24 cellular contexts compared by ENCODE assay signal in the genomic region with DNA sequence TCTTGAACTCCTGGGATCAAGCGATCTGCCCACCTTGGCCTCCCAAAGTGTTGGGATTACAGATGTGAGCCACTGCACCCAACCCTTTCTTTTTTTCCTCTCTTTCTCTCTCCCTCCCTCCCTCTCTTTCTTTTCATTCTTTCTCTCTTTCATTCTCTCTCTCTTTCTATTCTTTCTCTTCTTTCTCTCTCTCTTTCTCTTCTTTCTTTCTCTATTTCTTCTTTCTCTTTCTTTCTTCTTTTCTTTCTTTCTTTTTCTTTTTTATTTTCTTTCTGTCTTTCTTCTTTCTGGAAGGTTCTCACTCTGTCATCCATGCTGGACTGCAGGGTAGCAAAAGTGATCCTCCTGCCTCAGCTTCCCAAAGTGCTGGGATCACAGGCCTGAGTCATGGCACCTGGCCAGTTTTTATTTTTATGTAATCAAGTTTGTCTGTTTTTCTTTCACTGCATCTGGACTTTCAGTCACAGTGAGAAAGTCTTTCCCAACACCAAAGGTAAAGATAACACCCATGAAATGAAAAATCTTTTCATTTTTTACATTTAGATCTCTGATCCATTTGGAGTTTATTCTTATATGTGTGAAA.
"Had no signal": no experiment of that assay in that cellular context is flagged by ENCODE, and none has a peak within 500 bp of the region (broad histone marks: within the 10 kb centered on the region; RNA-seq: fewer than 3 reads in every experiment).

No MANE protein-coding gene starts in this region.

- H3K4me1 ChIP-seq: left ventricle myocardium inferior, right atrium auricular region, right lobe of liver, stomach, testis, transverse colon, upper lobe of left lung had no signal

- H3K4me3 ChIP-seq: hepatocyte, left ventricle myocardium inferior, mucosa of descending colon, ovary, right atrium auricular region, right lobe of liver, smooth muscle cell, stomach, testis, thyroid gland, transverse colon, upper lobe of left lung had no signal

- H3K27me3 ChIP-seq: hepatocyte, ovary, right atrium auricular region, right lobe of liver, stomach, testis, thyroid gland, transverse colon, upper lobe of left lung had no signal

- ATAC-seq: mucosa of descending colon; naive thymus-derived CD4-positive, alpha-beta T cell; natural killer cell treated with Interleukin-12 subunit alpha and Interleukin-12 subunit beta and Interleukin-15 and Interleukin-18, amount 100 ng/mL, for 72 hours; right lobe of liver; stimulated activated naive B cell treated with anti-CD40 and anti-IgM and Interleukin-4, amounts not matched to agents 10 μg/mL and 1 μg/mL and 100 μg/mL, for 72 hours; stimulated activated naive CD8-positive, alpha-beta T cell treated with anti-CD3 and anti-CD28 coated beads, Interleukin-15, Interleukin-2, amounts not matched to agents 100 U/mL and 50 U/mL, for 24 hours had no signal

- H3K36me3 Mint-ChIP-seq: memory B cell; naive thymus-derived CD4-positive, alpha-beta T cell; natural killer cell treated with Interleukin-12 subunit alpha and Interleukin-12 subunit beta and Interleukin-15 and Interleukin-18, amount 100 ng/mL, for 72 hours; stimulated activated naive B cell treated with anti-CD40 and anti-IgM and Interleukin-4, amounts not matched to agents 10 μg/mL and 1 μg/mL and 100 μg/mL, for 72 hours had no signal

- H3K36me3 ChIP-seq: left ventricle myocardium inferior, ovary, right atrium auricular region, right lobe of liver, stomach, thyroid gland, transverse colon, upper lobe of left lung had no signal

- H3K27ac ChIP-seq: hepatocyte, left ventricle myocardium inferior, ovary, right atrium auricular region, right lobe of liver, stomach, testis, thyroid gland, transverse colon, upper lobe of left lung had no signal

- DNase-seq: islet precursor cell; left ventricle myocardium inferior; midbrain; mucosa of descending colon; naive thymus-derived CD4-positive, alpha-beta T cell; ovary; right lobe of liver; stimulated activated CD4-positive, alpha-beta T cell treated with anti-CD3 and anti-CD28 coated beads, Interleukin-1b, Interleukin-23, amount 100 ng/mL, for 48 hours; stimulated activated CD4-positive, alpha-beta T cell treated with anti-CD3 and anti-CD28 coated beads, Interleukin-2, amount 100 ng/mL, for 48 hours; stimulated activated CD4-positive, alpha-beta T cell treated with anti-CD3 and anti-CD28 coated beads, Interleukin-4, amount 100 ng/mL, for 4 hours; stimulated activated CD8-positive, alpha-beta memory T cell treated with anti-CD3 and anti-CD28 coated beads, Interleukin-4, amount 100 ng/mL, for 48 hours; stimulated activated naive B cell treated with anti-CD40 and anti-IgM and Interleukin-4, amounts not matched to agents 10 μg/mL and 1 μg/mL and 100 μg/mL, for 72 hours; stimulated activated naive CD8-positive, alpha-beta T cell treated with anti-CD3 and anti-CD28 coated beads, Interleukin-15, Interleukin-2, amounts not matched to agents 100 U/mL and 50 U/mL, for 24 hours; stomach; testis; thyroid gland; transverse colon; upper lobe of left lung had no signal

- H3K9me3 Mint-ChIP-seq: memory B cell; naive thymus-derived CD4-positive, alpha-beta T cell; natural killer cell treated with Interleukin-12 subunit alpha and Interleukin-12 subunit beta and Interleukin-15 and Interleukin-18, amount 100 ng/mL, for 72 hours; stimulated activated naive B cell treated with anti-CD40 and anti-IgM and Interleukin-4, amounts not matched to agents 10 μg/mL and 1 μg/mL and 100 μg/mL, for 72 hours had no signal

- H3K4me3 Mint-ChIP-seq: memory B cell; naive thymus-derived CD4-positive, alpha-beta T cell; natural killer cell treated with Interleukin-12 subunit alpha and Interleukin-12 subunit beta and Interleukin-15 and Interleukin-18, amount 100 ng/mL, for 72 hours; stimulated activated naive B cell treated with anti-CD40 and anti-IgM and Interleukin-4, amounts not matched to agents 10 μg/mL and 1 μg/mL and 100 μg/mL, for 72 hours had no signal

- H3K27ac Mint-ChIP-seq: memory B cell; naive thymus-derived CD4-positive, alpha-beta T cell; natural killer cell treated with Interleukin-12 subunit alpha and Interleukin-12 subunit beta and Interleukin-15 and Interleukin-18, amount 100 ng/mL, for 72 hours; progenitor cell of endocrine pancreas; stimulated activated naive B cell treated with anti-CD40 and anti-IgM and Interleukin-4, amounts not matched to agents 10 μg/mL and 1 μg/mL and 100 μg/mL, for 72 hours had no signal

- H3K9me3 ChIP-seq: left ventricle myocardium inferior, mucosa of descending colon, ovary, right atrium auricular region, right lobe of liver, stomach, testis, thyroid gland, transverse colon, upper lobe of left lung had no signal

- H3K4me1 Mint-ChIP-seq: memory B cell; naive thymus-derived CD4-positive, alpha-beta T cell; stimulated activated naive B cell treated with anti-CD40 and anti-IgM and Interleukin-4, amounts not matched to agents 10 μg/mL and 1 μg/mL and 100 μg/mL, for 72 hours had no signal
